ENCODE assay signal across 21 cellular contexts in genomic region chr15:49265911-49266310, GRCh38.
DNase-seq lines count a peak whose midpoint lies in the region; ATAC-seq and TF ChIP-seq lines count a peak whose summit lies in the region.
"Had no signal": no experiment of that assay in that cellular context is flagged by ENCODE, and none has a peak within 500 bp of the region (broad histone marks: within the 10 kb centered on the region; RNA-seq: fewer than 3 reads in every experiment).

No MANE protein-coding gene starts in this region.

- H3K4me3 ChIP-seq in MM.1S (ENCODE audit: low read length): no peak overlapping the region
- H3K4me3 ChIP-seq in mesenchymal stem cell (ENCODE audit: insufficient read depth in 1 of 2, low read depth in 1 of 2, low read length in 2 of 2): no peak overlapping the region
- H3K4me3 ChIP-seq: K562 had no signal

- no peak for TF ChIP-seq POLR2A in GM18505 (IDR thresholded peaks at IDR 0.05; ENCODE audit: borderline replicate concordance, extremely low read depth, insufficient read depth, insufficient read length)

- H3K79me1 ChIP-seq in mesenchymal stem cell (replicated peaks; ENCODE audit: low read length, poor library complexity, severe bottlenecking): peaks cover 11% of the 10 kb centered on the region

- H3K4me1 ChIP-seq in MM.1S (ENCODE audit: low read length): peaks cover 29% of the 10 kb centered on the region
- no peaks in the 10 kb centered on the region for H3K4me1 ChIP-seq in mesenchymal stem cell (ENCODE audit: control insufficient read depth, insufficient read depth, low read depth, low read length)

- H4K91ac ChIP-seq in mesenchymal stem cell (ENCODE audit: low read length): no peak overlapping the region

- H3K27ac ChIP-seq in MM.1S (ENCODE audit: low read length) (peak overlapping the region; percentile 68; the same call in 1 of the 2 replicates), mesenchymal stem cell (ENCODE audit: low read length, poor library complexity, severe bottlenecking) (no peak overlapping the region)

- H2BK120ac ChIP-seq in mesenchymal stem cell (ENCODE audit: low read depth, low read length): no peak overlapping the region

- TF ChIP-seq CTCF in MM.1S (IDR thresholded peaks at IDR 0.05; ENCODE audit: low read length): no peak

- no peak overlapping the region for H2AFZ ChIP-seq in MM.1S (ENCODE audit: low read length)
- no peak overlapping the region for H2AFZ ChIP-seq in mesenchymal stem cell (ENCODE audit: low read depth, low read length)

- no peak overlapping the region for H2BK12ac ChIP-seq in mesenchymal stem cell (ENCODE audit: low read length in 2 of 2)

- no peaks in the 10 kb centered on the region for H3K79me2 ChIP-seq in MM.1S (ENCODE audit: low read length)

- no peaks in the 10 kb centered on the region for H3K9me3 Mint-ChIP-seq in activated T-helper 2 cell treated with anti-CD3 and anti-CD28 coated beads, Interferon-gamma antibody, Interleukin-2, Interleukin-4, amounts not matched to agents 10 μg/mL and 5 μg/mL and 100 μg/mL, durations not matched to agents 14 hours and 24 hours and 36 hours

- intact Hi-C loops in activated T-helper 2 cell treated with anti-CD3 and anti-CD28 coated beads, Interferon-gamma antibody, Interleukin-2, Interleukin-4, amounts not matched to agents 10 μg/mL and 5 μg/mL and 100 μg/mL, durations not matched to agents 14 hours and 24 hours and 36 hours (cut with micrococcal nuclease): no loop called here

- H2AK5ac ChIP-seq in mesenchymal stem cell (ENCODE audit: low read length, severe bottlenecking): no peak overlapping the region

- peak overlapping the region; percentile 36; the same call in 1 of the 2 replicates for H3K4me2 ChIP-seq in MM.1S (ENCODE audit: low read depth, low read length)
- no peak overlapping the region for H3K4me2 ChIP-seq in mesenchymal stem cell (ENCODE audit: low read length, poor library complexity, severe bottlenecking)

- H3K4me1 Mint-ChIP-seq in activated T-helper 2 cell treated with anti-CD3 and anti-CD28 coated beads, Interferon-gamma antibody, Interleukin-2, Interleukin-4, amounts not matched to agents 10 μg/mL and 5 μg/mL and 100 μg/mL, durations not matched to agents 14 hours and 24 hours and 36 hours (ENCODE audit: low read depth): peaks cover 6% of the 10 kb centered on the region

- H2BK15ac ChIP-seq in mesenchymal stem cell (ENCODE audit: low read depth, poor library complexity, severe bottlenecking): no peak overlapping the region

- no peak overlapping the region for H2BK5ac ChIP-seq in mesenchymal stem cell (ENCODE audit: low read depth, low read length, poor library complexity, severe bottlenecking)

- no peak overlapping the region for H3K14ac ChIP-seq in mesenchymal stem cell (ENCODE audit: low read length in 2 of 2)

- no peaks in the 10 kb centered on the region for H3K9me3 ChIP-seq in MM.1S (replicated peaks; ENCODE audit: insufficient read depth, low read length)
- peaks cover 4% of the 10 kb centered on the region for H3K9me3 ChIP-seq in mesenchymal stem cell (ENCODE audit: control insufficient read depth, low read length)

- 97% methylated on average over 3 of the region's 3 CpGs for WGBS in mesenchymal stem cell

- H3K36me3 Mint-ChIP-seq in activated T-helper 2 cell treated with anti-CD3 and anti-CD28 coated beads, Interferon-gamma antibody, Interleukin-2, Interleukin-4, amounts not matched to agents 10 μg/mL and 5 μg/mL and 100 μg/mL, durations not matched to agents 14 hours and 24 hours and 36 hours (ENCODE audit: low read depth): peaks cover 18% of the 10 kb centered on the region

- no peaks in the 10 kb centered on the region for H3K36me3 ChIP-seq in MM.1S (replicated peaks; ENCODE audit: insufficient read depth, low read length)
- H3K36me3 ChIP-seq in mesenchymal stem cell (ENCODE audit: control insufficient read depth in 1 of 2, insufficient read depth in 2 of 2, low read depth in 1 of 2, low read length in 2 of 2): peaks cover 0 to 9% of the 10 kb centered on the region in 2 experiments

- no peak overlapping the region for H3K23ac ChIP-seq in mesenchymal stem cell (ENCODE audit: low read length in 2 of 2)

- H3K9me2 ChIP-seq in MM.1S (replicated peaks; ENCODE audit: insufficient read depth, low read length): no peaks in the 10 kb centered on the region

- H3K27me3 ChIP-seq in MM.1S (replicated peaks; ENCODE audit: insufficient read depth, low read length): no peaks in the 10 kb centered on the region
- no peaks in the 10 kb centered on the region for H3K27me3 ChIP-seq in mesenchymal stem cell (ENCODE audit: control insufficient read depth in 1 of 2, insufficient read depth in 1 of 2, low read length in 2 of 2)

- H3K4ac ChIP-seq in mesenchymal stem cell (ENCODE audit: low read depth in 1 of 2, low read length in 2 of 2): no peak overlapping the region

- H3K18ac ChIP-seq in mesenchymal stem cell (ENCODE audit: low read depth in 1 of 2, low read length in 2 of 2): no peak overlapping the region

- H4K20me1 ChIP-seq in MM.1S (ENCODE audit: insufficient read depth, low read length): no peaks in the 10 kb centered on the region

- H3K9ac ChIP-seq in MM.1S (ENCODE audit: low read length): no peak overlapping the region
- no peak overlapping the region for H3K9ac ChIP-seq in mesenchymal stem cell (ENCODE audit: low read length)

- H3F3A ChIP-seq in MM.1S (ENCODE audit: insufficient read depth, low read length): peaks cover 6% of the 10 kb centered on the region

- H4K8ac ChIP-seq in mesenchymal stem cell (ENCODE audit: low read length): peak overlapping the region; percentile 21

- H3K27ac Mint-ChIP-seq in activated T-helper 2 cell treated with anti-CD3 and anti-CD28 coated beads, Interferon-gamma antibody, Interleukin-2, Interleukin-4, amounts not matched to agents 10 μg/mL and 5 μg/mL and 100 μg/mL, durations not matched to agents 14 hours and 24 hours and 36 hours: no peak overlapping the region
- H3K27ac Mint-ChIP-seq: T-cell had no signal

- ATAC-seq in GM18505 (IDR thresholded peaks at IDR 0.05; ENCODE audit: unreplicated experiment): no peak
- ATAC-seq in HG02678 (IDR thresholded peaks at IDR 0.05; ENCODE audit: unreplicated experiment): no peak
- ATAC-seq: K562, PC-3, SK-N-SH treated with all-trans-retinoic acid at 6 μM for 48 hours, T-cell had no signal

- no peaks in the 10 kb centered on the region for H3K27me3 Mint-ChIP-seq in activated T-helper 2 cell treated with anti-CD3 and anti-CD28 coated beads, Interferon-gamma antibody, Interleukin-2, Interleukin-4, amounts not matched to agents 10 μg/mL and 5 μg/mL and 100 μg/mL, durations not matched to agents 14 hours and 24 hours and 36 hours (ENCODE audit: low read depth)
- H3K27me3 Mint-ChIP-seq: T-cell had no signal

- H3K4me3 Mint-ChIP-seq in activated T-helper 2 cell treated with anti-CD3 and anti-CD28 coated beads, Interferon-gamma antibody, Interleukin-2, Interleukin-4, amounts not matched to agents 10 μg/mL and 5 μg/mL and 100 μg/mL, durations not matched to agents 14 hours and 24 hours and 36 hours (ENCODE audit: low read depth): no peak overlapping the region
- H3K4me3 Mint-ChIP-seq: CD14-positive monocyte, T-cell had no signal

- DNase-seq in DMS53 (lab: John Stamatoyannopoulos, UW) (peak; percentile 12), DMS53 treated with DMSO at 0.1 percent for 48 hours (lab: John Stamatoyannopoulos, UW; ENCODE audit: unreplicated experiment) (no peak), MM.1S (peak; percentile 11), NCI-H69 (lab: John Stamatoyannopoulos, UW) (peak; percentile 41), mesenchymal stem cell (no peak)
- no peak for DNase-seq in activated T-helper 2 cell treated with anti-CD3 and anti-CD28 coated beads, Interferon-gamma antibody, Interleukin-2, Interleukin-4, amounts not matched to agents 10 μg/mL and 5 μg/mL and 100 μg/mL, durations not matched to agents 14 hours and 24 hours and 36 hours (ENCODE audit: low spot score)
- DNase-seq: 8988T, NCI-H1092, NCI-H187, NCI-H2107, NCI-H446, NCI-H748 treated with DMSO at 0.1 percent for 48 hours, PC-3, RPMI8226, SIG-M5, T-cell had no signal

Comparison
In these comparisons a context has a peak if more than half of its experiments do, and no peak if none do; other contexts are left out.
1. DNase-seq: peak in DMS53 (single experiment), MM.1S (single experiment) and NCI-H69 (single experiment); none in DMS53 treated with DMSO at 0.1 percent for 48 hours (single experiment), mesenchymal stem cell (single experiment) and activated T-helper 2 cell treated with anti-CD3 and anti-CD28 coated beads, Interferon-gamma antibody, Interleukin-2, Interleukin-4, amounts not matched to agents 10 μg/mL and 5 μg/mL and 100 μg/mL, durations not matched to agents 14 hours and 24 hours and 36 hours (single experiment).